Comparison of ENCODE assay signal across 17 cellular contexts in the genomic region with DNA sequence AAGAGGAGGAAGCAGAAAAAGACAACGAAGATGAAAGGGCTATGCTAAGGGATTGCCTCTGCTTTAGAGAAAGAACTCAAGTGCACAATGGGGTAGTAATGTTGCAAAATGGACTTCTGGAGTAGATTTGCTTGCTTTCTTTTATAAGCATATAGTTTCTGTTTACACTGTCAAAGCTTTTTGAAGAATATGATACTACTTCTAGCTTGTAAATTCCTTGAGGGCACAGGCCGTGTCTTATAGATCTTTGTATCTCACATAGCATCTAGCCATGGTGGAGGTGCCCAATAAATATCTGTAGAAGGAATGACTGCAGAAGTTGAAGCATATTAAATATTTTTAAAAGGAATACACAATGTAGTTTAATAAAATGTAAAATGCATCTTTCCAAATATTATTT.
DNase-seq lines count a peak whose midpoint lies in the region; ATAC-seq and TF ChIP-seq lines count a peak whose summit lies in the region.
"Had no signal": no experiment of that assay in that cellular context is flagged by ENCODE, and none has a peak within 500 bp of the region (broad histone marks: within the 10 kb centered on the region; RNA-seq: fewer than 3 reads in every experiment).

No MANE protein-coding gene starts in this region.

- no peaks in the 10 kb centered on the region for H3K4me1 ChIP-seq in PC-3 (ENCODE audit: insufficient read depth, low read length)
- no peaks in the 10 kb centered on the region for H3K4me1 ChIP-seq in spleen
- H3K4me1 ChIP-seq: BE2C, BLaER1, Caco-2 had no signal

- H3K9me3 ChIP-seq in PC-3 (ENCODE audit: low read length) (no peaks in the 10 kb centered on the region), spleen (no peaks in the 10 kb centered on the region)
- H3K9me3 ChIP-seq: BE2C, BLaER1, Caco-2 had no signal

- TF ChIP-seq POLR2A in spleen (IDR thresholded peaks at IDR 0.05): no peak

- DNase-seq in PC-3: peak; percentile 13
- no peak for DNase-seq in spleen
- no peak for DNase-seq in AG08396 (ENCODE audit: low spot score)
- DNase-seq: 8988T; BE2C; C1 segment of cervical spinal cord; Caco-2; Calu3; CD4-positive, alpha-beta T cell; CD8-positive, alpha-beta T cell; DMS79 treated with DMSO at 0.1 percent for 48 hours; GF-D8 had no signal

- H3K79me2 ChIP-seq in PC-3 (ENCODE audit: low read length): no peaks in the 10 kb centered on the region

- H3K4me2 ChIP-seq in PC-3 (ENCODE audit: low read length): no peak overlapping the region
- H3K4me2 ChIP-seq: BLaER1 had no signal

- no peaks in the 10 kb centered on the region for H4K20me1 ChIP-seq in PC-3 (ENCODE audit: low read length)
- H4K20me1 ChIP-seq: BLaER1 had no signal

- H3K27me3 ChIP-seq in PC-3 (ENCODE audit: low read length) (peaks cover 6% of the 10 kb centered on the region), spleen (replicated peaks in 1 of 7) (peaks cover 0 to 31% (median 9%) of the 10 kb centered on the region in 7 donors)
- H3K27me3 ChIP-seq: BE2C had no signal

- 61 to 89% (median 69%) methylated on average over 2 of the region's 2 CpGs for WGBS in spleen, 5 donors

- BruUV-seq in PC-3 (replicated peaks; lab: Mats Ljungman, UMichigan): no TSS peak

- no peaks in the 10 kb centered on the region for H3K9me2 ChIP-seq in PC-3 (replicated peaks; ENCODE audit: low read length)

- ATAC-seq in PC-3: no peak
- ATAC-seq in GM18858 (IDR thresholded peaks at IDR 0.05; ENCODE audit: unreplicated experiment): no peak
- ATAC-seq: CD8-positive, alpha-beta T cell had no signal

- TF ChIP-seq CTCF in 22Rv1 (IDR thresholded peaks at IDR 0.05) (no peak), C4-2B (conservative IDR thresholded peaks at IDR 0.05) (no peak), PC-3 (conservative IDR thresholded peaks at IDR 0.05; ENCODE audit: low read depth, low read length) (no peak), VCaP (conservative IDR thresholded peaks at IDR 0.05) (no peak), spleen (IDR thresholded peaks at IDR 0.05 in 8 of 11, conservative IDR thresholded peaks at IDR 0.05 in 3 of 11) (no peak)

- no peaks in the 10 kb centered on the region for H3K36me3 ChIP-seq in PC-3 (ENCODE audit: low read depth, low read length)
- no peaks in the 10 kb centered on the region for H3K36me3 ChIP-seq in spleen
- H3K36me3 ChIP-seq: BE2C, BLaER1 had no signal

- no peak overlapping the region for H3K9ac ChIP-seq in PC-3 (ENCODE audit: low read length)
- H3K9ac ChIP-seq: BLaER1 had no signal

- POLR2A ChIA-PET in PC-3 (lab: Charles Lee; ENCODE audit: unreplicated experiment): no interaction called here

- H3K4me3 ChIP-seq in PC-3 (ENCODE audit: low read length) (no peak overlapping the region), spleen (no peak overlapping the region)
- H3K4me3 ChIP-seq: BLaER1 had no signal

- CTCF ChIA-PET in PC-3 (lab: Charles Lee): no interaction called here

- intact Hi-C loops in PC-3 (cut with micrococcal nuclease) (no loop called here), spleen (cut with DNase I; ENCODE audit: low total_unique reads) (no loop called here)

- H2AFZ ChIP-seq in PC-3 (ENCODE audit: low read length): no peak overlapping the region

- peak overlapping the region; percentile 26; the same call in 1 of the 2 replicates for H3K27ac ChIP-seq in 22Rv1
- peak overlapping the region; percentile 84 for H3K27ac ChIP-seq in C4-2B
- H3K27ac ChIP-seq in PC-3 (ENCODE audit: low read length): no peak overlapping the region
- peak overlapping the region; percentile 83 for H3K27ac ChIP-seq in VCaP
- H3K27ac ChIP-seq in spleen: no peak overlapping the region
- H3K27ac ChIP-seq: BLaER1 had no signal

- H3F3A ChIP-seq in PC-3 (ENCODE audit: low read length, unreplicated experiment): no peaks in the 10 kb centered on the region

Comparison
In these comparisons a context has a peak if more than half of its experiments do, and no peak if none do; other contexts are left out.
1. H3K27ac ChIP-seq: peak in 22Rv1 (single experiment), C4-2B (single experiment) and VCaP (single experiment); none in PC-3 (single experiment) and spleen (0 of 8).